Comparison of ENCODE assay signal across 25 cellular contexts in genomic region chr6:37319856-37320255, GRCh38. TPM values are rescaled to one million over a fixed set of nuclear protein-coding genes. Genes with fewer than 3 reads are reported as not detected.
DNase-seq lines count a peak whose midpoint lies in the region; ATAC-seq, FAIRE-seq and TF ChIP-seq lines count a peak whose summit lies in the region.
"Had no signal": no experiment of that assay in that cellular context is flagged by ENCODE, and none has a peak within 500 bp of the region (broad histone marks: within the 10 kb centered on the region; RNA-seq: fewer than 3 reads in every experiment).

No MANE protein-coding gene starts in this region.

- ATAC-seq in left lung (peak; percentile 50), left colon (no peak), HG03135 (IDR thresholded peaks at IDR 0.05; ENCODE audit: unreplicated experiment) (no peak)
- ATAC-seq: right lobe of liver had no signal

- TF ChIP-seq CTCF in bronchial epithelial cell (IDR thresholded peaks at IDR 0.05; ENCODE audit: insufficient read depth, low read length, severe bottlenecking) (no peak), left lung (IDR thresholded peaks at IDR 0.05) (no peak), stomach (IDR thresholded peaks at IDR 0.05) (no peak)

- H3K27me3 Mint-ChIP-seq in activated CD4-positive, alpha-beta T cell treated with anti-CD3 and anti-CD28 coated beads, Interleukin-2, amount 10 ng/mL, durations not matched to agents 24 days and 14 days, result no peaks in the 10 kb centered on the region
- no peaks in the 10 kb centered on the region for H3K27me3 Mint-ChIP-seq in activated CD4-positive, alpha-beta T cell treated with anti-CD3 and anti-CD28 coated beads, Interleukin-2, amount 10 ng/mL, durations not matched to agents 7 days and 5 days
- H3K27me3 Mint-ChIP-seq: CD4-positive, alpha-beta memory T cell; stimulated activated naive CD8-positive, alpha-beta T cell treated with anti-CD3 and anti-CD28 coated beads, Interleukin-15, Interleukin-2, amounts not matched to agents 100 ng/mL and 50 ng/mL, for 24 hours had no signal

- H3K4me1 Mint-ChIP-seq in activated CD4-positive, alpha-beta T cell treated with anti-CD3 and anti-CD28 coated beads, Interleukin-2, amount 10 ng/mL, durations not matched to agents 24 days and 14 days, result peaks cover 13% of the 10 kb centered on the region
- peaks cover 7% of the 10 kb centered on the region for H3K4me1 Mint-ChIP-seq in activated CD4-positive, alpha-beta T cell treated with anti-CD3 and anti-CD28 coated beads, Interleukin-2, amount 10 ng/mL, durations not matched to agents 7 days and 5 days

- POLR2A ChIA-PET in activated CD4-positive, alpha-beta T cell treated with anti-CD3 and anti-CD28 coated beads, Interleukin-2, amount 10 ng/mL, durations not matched to agents 7 days and 5 days (lab: Charles Lee), result interaction anchor here (0.5 kb wide), 1 partner anchor 100 kb away, joined by 4 read pairs; no protein-coding TSS in a partner anchor

- CTCF ChIA-PET in activated CD4-positive, alpha-beta T cell treated with anti-CD3 and anti-CD28 coated beads, Interleukin-2, amount 10 ng/mL, durations not matched to agents 7 days and 5 days (lab: Charles Lee), result interaction anchor here (1.0 to 1.5 kb wide), 2 partner anchors 12 to 302 kb away, joined by 3 to 4 read pairs; no protein-coding TSS in a partner anchor

- no peak overlapping the region for H3K4me2 ChIP-seq in GM23248 (ENCODE audit: unreplicated experiment)

- H3K27ac Mint-ChIP-seq in activated CD4-positive, alpha-beta T cell treated with anti-CD3 and anti-CD28 coated beads, Interleukin-2, amount 10 ng/mL, durations not matched to agents 24 days and 14 days, result peak overlapping the region; percentile 64
- H3K27ac Mint-ChIP-seq in activated CD4-positive, alpha-beta T cell treated with anti-CD3 and anti-CD28 coated beads, Interleukin-2, amount 10 ng/mL, durations not matched to agents 7 days and 5 days, result no peak overlapping the region
- H3K27ac Mint-ChIP-seq: nephron; stimulated activated naive CD8-positive, alpha-beta T cell treated with anti-CD3 and anti-CD28 coated beads, Interleukin-15, Interleukin-2, amounts not matched to agents 100 ng/mL and 50 ng/mL, for 24 hours; T-helper 2 cell treated with Interferon-gamma antibody and Interleukin-4, amounts not matched to agents 5 μg/mL and 100 μg/mL, for 36 hours had no signal

- H3K9me3 ChIP-seq in GM23248 (ENCODE audit: low read depth), result no peaks in the 10 kb centered on the region
- no peaks in the 10 kb centered on the region for H3K9me3 ChIP-seq in left lung
- no peaks in the 10 kb centered on the region for H3K9me3 ChIP-seq in stomach
- H3K9me3 ChIP-seq: ovary, right lobe of liver, thyroid gland had no signal

- intact Hi-C loops in activated CD4-positive, alpha-beta T cell treated with anti-CD3 and anti-CD28 coated beads, Interleukin-2, amount 10 ng/mL, durations not matched to agents 24 days and 14 days (cut with micrococcal nuclease), result no loop called here
- intact Hi-C loops in left lung (cut with DNase I), result no loop called here
- intact Hi-C loops in left colon (cut with DNase I, micrococcal nuclease), result loop anchor here in 1 of 2 donors (10.0 kb wide), 1 partner anchor 365 kb away; no protein-coding TSS in a partner anchor
- intact Hi-C loops in stomach (cut with DNase I; ENCODE audit: low total_unique reads), result loop anchor here (10.0 kb wide), 2 partner anchors 245 to 375 kb away; partner anchors contain the start of gene MDGA1

- no peak overlapping the region for H2AFZ ChIP-seq in GM23248

- H3K9me3 Mint-ChIP-seq in activated CD4-positive, alpha-beta T cell treated with anti-CD3 and anti-CD28 coated beads, Interleukin-2, amount 10 ng/mL, durations not matched to agents 24 days and 14 days, result no peaks in the 10 kb centered on the region
- no peaks in the 10 kb centered on the region for H3K9me3 Mint-ChIP-seq in activated CD4-positive, alpha-beta T cell treated with anti-CD3 and anti-CD28 coated beads, Interleukin-2, amount 10 ng/mL, durations not matched to agents 7 days and 5 days
- H3K9me3 Mint-ChIP-seq: CD4-positive, alpha-beta memory T cell; nephron; stimulated activated naive CD8-positive, alpha-beta T cell treated with anti-CD3 and anti-CD28 coated beads, Interleukin-15, Interleukin-2, amounts not matched to agents 100 ng/mL and 50 ng/mL, for 24 hours; T-helper 2 cell treated with Interferon-gamma antibody and Interleukin-4, amounts not matched to agents 5 μg/mL and 100 μg/mL, for 36 hours had no signal

- no peaks in the 10 kb centered on the region for H3K9me2 ChIP-seq in GM23248 (ENCODE audit: insufficient read depth)

- H3K4me3 ChIP-seq in GM23248 (no peak overlapping the region), bronchial epithelial cell (ENCODE audit: low read depth, low read length) (no peak overlapping the region), left lung (no peak overlapping the region), stomach (no peak overlapping the region)
- H3K4me3 ChIP-seq: ovary, right lobe of liver, thyroid gland had no signal

- H3K4me3 Mint-ChIP-seq in activated CD4-positive, alpha-beta T cell treated with anti-CD3 and anti-CD28 coated beads, Interleukin-2, amount 10 ng/mL, durations not matched to agents 24 days and 14 days, result no peak overlapping the region
- no peak overlapping the region for H3K4me3 Mint-ChIP-seq in activated CD4-positive, alpha-beta T cell treated with anti-CD3 and anti-CD28 coated beads, Interleukin-2, amount 10 ng/mL, durations not matched to agents 7 days and 5 days
- H3K4me3 Mint-ChIP-seq: CD4-positive, alpha-beta memory T cell; nephron; stimulated activated naive CD8-positive, alpha-beta T cell treated with anti-CD3 and anti-CD28 coated beads, Interleukin-15, Interleukin-2, amounts not matched to agents 100 ng/mL and 50 ng/mL, for 24 hours; T-helper 2 cell treated with Interferon-gamma antibody and Interleukin-4, amounts not matched to agents 5 μg/mL and 100 μg/mL, for 36 hours had no signal

- TF ChIP-seq POLR2A in stomach (IDR thresholded peaks at IDR 0.05), result no peak

- peaks cover 30% of the 10 kb centered on the region for H3K4me1 ChIP-seq in GM23248 (ENCODE audit: insufficient read depth)
- H3K4me1 ChIP-seq in left lung, result no peaks in the 10 kb centered on the region
- peaks cover 0 to 20% (median 8%) of the 10 kb centered on the region in 4 donors for H3K4me1 ChIP-seq in stomach

- peaks cover 17% of the 10 kb centered on the region for H3F3A ChIP-seq in GM23248 (ENCODE audit: insufficient read depth)

- H3K27me3 ChIP-seq in GM23248 (replicated peaks; ENCODE audit: insufficient read depth) (no peaks in the 10 kb centered on the region), bronchial epithelial cell (ENCODE audit: control insufficient read depth, insufficient read depth, low read length) (no peaks in the 10 kb centered on the region), left lung (no peaks in the 10 kb centered on the region), stomach (no peaks in the 10 kb centered on the region)
- H3K27me3 ChIP-seq: ovary, right lobe of liver, thyroid gland had no signal

- TF ChIP-seq EP300 in stomach (IDR thresholded peaks at IDR 0.05), result no peak

- H3K36me3 Mint-ChIP-seq in activated CD4-positive, alpha-beta T cell treated with anti-CD3 and anti-CD28 coated beads, Interleukin-2, amount 10 ng/mL, durations not matched to agents 24 days and 14 days (ENCODE audit: low read depth), result peaks cover 18% of the 10 kb centered on the region
- H3K36me3 Mint-ChIP-seq in activated CD4-positive, alpha-beta T cell treated with anti-CD3 and anti-CD28 coated beads, Interleukin-2, amount 10 ng/mL, durations not matched to agents 7 days and 5 days (ENCODE audit: low read depth), result peaks cover 10% of the 10 kb centered on the region

- DNase-seq in activated CD4-positive, alpha-beta T cell treated with anti-CD3 and anti-CD28 coated beads, Interleukin-2, amount 10 ng/mL, durations not matched to agents 24 days and 14 days, result no peak
- no peak for DNase-seq in activated CD4-positive, alpha-beta T cell treated with anti-CD3 and anti-CD28 coated beads, Interleukin-2, amount 10 ng/mL, durations not matched to agents 7 days and 5 days
- peak; percentile 43 for DNase-seq in GM23248
- peak; percentile 29 for DNase-seq in bronchial epithelial cell (ENCODE audit: low read depth)
- DNase-seq in left lung, result no peak
- DNase-seq in left colon, result no peak
- DNase-seq in stomach, result no peak
- DNase-seq: 8988T; activated CD4-positive, alpha-beta T cell treated with anti-CD3 and anti-CD28 coated beads, Interleukin-2, amount 50 U/mL, for 48 hours; activated gamma-delta T cell; AML-193; CD4-positive, alpha-beta memory T cell; cortex of kidney; DMS 273 treated with DMSO at 0.1 percent for 48 hours; head of caudate nucleus; midbrain; NCI-H1105 treated with DMSO at 0.1 percent for 48 hours; ovary; right lobe of liver; thyroid gland had no signal

- 50 to 52% methylated on average over 1 of the region's 1 CpG for WGBS in GM23248 (ENCODE audit: low coverage in 1 of 2, low lambda C conversion rate in 2 of 2, missing lambda C conversion rate in 2 of 2), 2 experiments
- 83 to 95% (median 85%) methylated on average over 1 of the region's 1 CpG for WGBS in stomach, 5 donors

- H3K36me3 ChIP-seq in GM23248 (ENCODE audit: low read depth) (peaks cover 30% of the 10 kb centered on the region; the same call in 1 of the 2 replicates), bronchial epithelial cell (ENCODE audit: control insufficient read depth, insufficient read depth, low read length) (peaks cover 20% of the 10 kb centered on the region), left lung (peaks cover 0 to 86% of the 10 kb centered on the region in 2 donors), stomach (peaks cover 48 to 89% (median 88%) of the 10 kb centered on the region in 4 donors)
- H3K36me3 ChIP-seq: ovary had no signal

- FAIRE-seq in bronchial epithelial cell (lab: Jason Lieb, UNC), result no peak

- H3K79me2 ChIP-seq in GM23248 (ENCODE audit: insufficient read depth), result no peaks in the 10 kb centered on the region

- in situ Hi-C loops in GM23248 (cut with MboI), result no loop called here

- no peaks in the 10 kb centered on the region for H4K20me1 ChIP-seq in GM23248 (ENCODE audit: insufficient read depth)

- H3K27ac ChIP-seq in GM23248 (peak overlapping the region; percentile 13; the same call in 1 of the 2 replicates), left lung (no peak overlapping the region), stomach (no peak overlapping the region)
- H3K27ac ChIP-seq: HL-60, ovary, right lobe of liver, thyroid gland had no signal

- H3K9ac ChIP-seq in GM23248, result peak overlapping the region; percentile 11; the same call in 1 of the 2 replicates

RNA-seq across cellular contexts. Expression of gene RNF8, which starts 33.9 kb away (rescaled TPM):
- total RNA-seq in activated CD4-positive, alpha-beta T cell treated with anti-CD3 and anti-CD28 coated beads, Interleukin-2, amount 10 ng/mL, durations not matched to agents 24 days and 14 days, result 29.4 and 32.0 TPM in 2 replicates
- 10 to 100 TPM; 23.1 to 25.2 TPM for total RNA-seq in activated CD4-positive, alpha-beta T cell treated with anti-CD3 and anti-CD28 coated beads, Interleukin-2, amount 10 ng/mL, durations not matched to agents 7 days and 5 days
- total RNA-seq in GM23248 (2014; rRNA removed; shearing (Covaris generic)), result 21.6 and 34.2 TPM in 2 replicates
- polyA plus RNA-seq in GM23248 (2016; fragmentation: Nextera tagmentation; extraction: Ambion mirVana), result 19.3 and 19.7 TPM in 2 replicates
- 20.8 and 29.2 TPM in 2 replicates for total RNA-seq in bronchial epithelial cell
- 10 to 100 TPM; 11.8 to 15.7 TPM for total RNA-seq in left lung
- 10 to 100 TPM; 11.9 to 12.5 TPM for total RNA-seq in left colon
- 10 to 100 TPM; 11.7 to 46.0 (median 23.5) TPM for total RNA-seq in stomach
- 10 to 100 TPM in 2 of 3 donors, 1 to 10 TPM in 1; 8.7 to 15.7 (median 14.6) TPM for polyA plus RNA-seq in stomach

Comparison
In these comparisons a context has a peak if more than half of its experiments do, and no peak if none do; other contexts are left out.
1. DNase-seq: peak in GM23248 (single experiment) and bronchial epithelial cell (single experiment); none in activated CD4-positive, alpha-beta T cell treated with anti-CD3 and anti-CD28 coated beads, Interleukin-2, amount 10 ng/mL, durations not matched to agents 24 days and 14 days (single experiment), activated CD4-positive, alpha-beta T cell treated with anti-CD3 and anti-CD28 coated beads, Interleukin-2, amount 10 ng/mL, durations not matched to agents 7 days and 5 days (single experiment), left lung (0 of 2), left colon (0 of 2) and stomach (single experiment).